In genomic region chr21:15034126-15034848, GRCh38 we compare ENCODE assay signal across 14 cellular contexts. TPM values are rescaled to one million over a fixed set of nuclear protein-coding genes. Genes with fewer than 3 reads are reported as not detected.
A peak's percentile ranks its signal among the peaks of the same experiment; 100 is the strongest.
DNase-seq lines count a peak whose midpoint lies in the region; ATAC-seq and TF ChIP-seq lines count a peak whose summit lies in the region.
"Had no signal": no experiment of that assay in that cellular context is flagged by ENCODE, and none has a peak within 500 bp of the region (broad histone marks: within the 10 kb centered on the region; RNA-seq: fewer than 3 reads in every experiment).

No MANE protein-coding gene starts in this region.

- H3K27me3 ChIP-seq in foreskin keratinocyte (no peaks in the 10 kb centered on the region), psoas muscle (ENCODE audit: insufficient read depth in 3 of 3, low read length in 2 of 3) (no peaks in the 10 kb centered on the region)
- H3K27me3 ChIP-seq: colonic mucosa, heart right ventricle, thyroid gland had no signal

- H3K4me1 Mint-ChIP-seq in activated naive CD4-positive, alpha-beta T cell treated with anti-CD3 and anti-CD28 coated beads, Interleukin-2, amount 50 U/mL, for 24 hours = peaks cover 64% of the 10 kb centered on the region
- peaks cover 11% of the 10 kb centered on the region for H3K4me1 Mint-ChIP-seq in activated T-helper 17 cell treated with anti-CD3 and anti-CD28 coated beads, Interleukin-2, amount 50 U/mL, for 72 hours

- peaks cover 15% of the 10 kb centered on the region for H3K36me3 Mint-ChIP-seq in activated naive CD4-positive, alpha-beta T cell treated with anti-CD3 and anti-CD28 coated beads, Interleukin-2, amount 50 U/mL, for 24 hours
- no peaks in the 10 kb centered on the region for H3K36me3 Mint-ChIP-seq in activated T-helper 17 cell treated with anti-CD3 and anti-CD28 coated beads, Interleukin-2, amount 50 U/mL, for 72 hours (ENCODE audit: low read depth)

- TF ChIP-seq CTCF in foreskin keratinocyte (conservative IDR thresholded peaks at IDR 0.05) (peak; percentile 22), psoas muscle (IDR thresholded peaks at IDR 0.05) (no peak), coronary artery (IDR thresholded peaks at IDR 0.05) (no peak)

- WGBS in psoas muscle, 3 donors = 23 to 34% (median 28%) methylated on average over 2 of the region's 2 CpGs

- no peak overlapping the region for H3K27ac ChIP-seq in foreskin keratinocyte
- H3K27ac ChIP-seq in psoas muscle = no peak overlapping the region
- no peak overlapping the region for H3K27ac ChIP-seq in coronary artery
- H3K27ac ChIP-seq: colonic mucosa, heart right ventricle, thyroid gland had no signal

- intact Hi-C loops in psoas muscle (cut with DNase I) = loop anchor here in 1 of 2 donors (1.0 kb wide), 1 partner anchor 28 kb away; no protein-coding TSS in a partner anchor

- no peak for DNase-seq in activated naive CD4-positive, alpha-beta T cell treated with anti-CD3 and anti-CD28 coated beads, Interleukin-2, amount 50 U/mL, for 16 hours
- peak in 1 of 2 donors; percentile 19 for DNase-seq in foreskin keratinocyte
- peak; percentile 43 for DNase-seq in stromal cell of bone marrow (ENCODE audit: low read depth)
- no peak for DNase-seq in psoas muscle
- no peak for DNase-seq in coronary artery (ENCODE audit: low spot score)
- DNase-seq: colonic mucosa, heart right ventricle, thyroid gland had no signal

- peaks cover 4% of the 10 kb centered on the region for H3K9me3 Mint-ChIP-seq in activated naive CD4-positive, alpha-beta T cell treated with anti-CD3 and anti-CD28 coated beads, Interleukin-2, amount 50 U/mL, for 24 hours
- H3K9me3 Mint-ChIP-seq in activated T-helper 17 cell treated with anti-CD3 and anti-CD28 coated beads, Interleukin-2, amount 50 U/mL, for 72 hours = no peaks in the 10 kb centered on the region
- H3K9me3 Mint-ChIP-seq: memory B cell had no signal

- H3K4me3 Mint-ChIP-seq in activated naive CD4-positive, alpha-beta T cell treated with anti-CD3 and anti-CD28 coated beads, Interleukin-2, amount 50 U/mL, for 24 hours = peak overlapping the region; percentile 43
- peak overlapping the region; percentile 52 for H3K4me3 Mint-ChIP-seq in activated T-helper 17 cell treated with anti-CD3 and anti-CD28 coated beads, Interleukin-2, amount 50 U/mL, for 72 hours
- H3K4me3 Mint-ChIP-seq: CD14-positive monocyte, memory B cell had no signal

- ATAC-seq in activated T-helper 17 cell treated with anti-CD3 and anti-CD28 coated beads, Interleukin-2, amount 50 U/mL, for 72 hours (replicated peaks) = peak; percentile 60
- ATAC-seq in foreskin keratinocyte (peak; percentile 34), HG02981 (IDR thresholded peaks at IDR 0.05; ENCODE audit: unreplicated experiment) (no peak), psoas muscle (no peak)
- ATAC-seq: heart right ventricle had no signal

- no peaks in the 10 kb centered on the region for H3K27me3 Mint-ChIP-seq in activated naive CD4-positive, alpha-beta T cell treated with anti-CD3 and anti-CD28 coated beads, Interleukin-2, amount 50 U/mL, for 24 hours
- no peaks in the 10 kb centered on the region for H3K27me3 Mint-ChIP-seq in activated T-helper 17 cell treated with anti-CD3 and anti-CD28 coated beads, Interleukin-2, amount 50 U/mL, for 72 hours
- H3K27me3 Mint-ChIP-seq: memory B cell had no signal

- H3K4me1 ChIP-seq in foreskin keratinocyte = peaks cover 15% of the 10 kb centered on the region
- H3K4me1 ChIP-seq in psoas muscle = peaks cover 30% of the 10 kb centered on the region
- H3K4me1 ChIP-seq: colonic mucosa, HAP-1 had no signal

- H3K36me3 ChIP-seq in psoas muscle (ENCODE audit: insufficient read depth in 1 of 2, low read depth in 1 of 2) = peaks cover 0 to 4% of the 10 kb centered on the region in 2 donors
- H3K36me3 ChIP-seq: colonic mucosa, HAP-1, thyroid gland had no signal

- peak overlapping the region; percentile 94 for H3K27ac Mint-ChIP-seq in activated naive CD4-positive, alpha-beta T cell treated with anti-CD3 and anti-CD28 coated beads, Interleukin-2, amount 50 U/mL, for 24 hours
- H3K27ac Mint-ChIP-seq in activated T-helper 17 cell treated with anti-CD3 and anti-CD28 coated beads, Interleukin-2, amount 50 U/mL, for 72 hours = peak overlapping the region; percentile 75
- H3K27ac Mint-ChIP-seq: CD14-positive monocyte, memory B cell had no signal

- H3K9me3 ChIP-seq in psoas muscle = no peaks in the 10 kb centered on the region
- H3K9me3 ChIP-seq: colonic mucosa, HAP-1, heart right ventricle, thyroid gland had no signal

- H3K4me3 ChIP-seq in psoas muscle (no peak overlapping the region), coronary artery (no peak overlapping the region)
- H3K4me3 ChIP-seq: colonic mucosa, HAP-1, heart right ventricle, thyroid gland had no signal

RNA-seq across cellular contexts. Expression of gene NRIP1, which starts 30.5 kb away (rescaled TPM):
- total RNA-seq in activated T-helper 17 cell treated with anti-CD3 and anti-CD28 coated beads, Interleukin-2, amount 50 U/mL, for 72 hours = 1 to 10 TPM; 6.9 to 7.6 TPM
- 28.4 and 41.9 TPM in 2 replicates for total RNA-seq in foreskin keratinocyte
- 3.5 and 4.5 TPM in 2 replicates for polyA plus RNA-seq in foreskin keratinocyte
- 100 to 1,000 TPM in 1 of 4 donors, 10 to 100 TPM in 3; 42.8 to 137 (median 58.9) TPM for total RNA-seq in psoas muscle
- polyA plus RNA-seq in psoas muscle = 10 to 100 TPM; 12.1 to 30.3 (median 14.6) TPM

Comparison
In these comparisons a context has a peak if more than half of its experiments do, and no peak if none do; other contexts are left out.
1. ATAC-seq: peak in activated T-helper 17 cell treated with anti-CD3 and anti-CD28 coated beads, Interleukin-2, amount 50 U/mL, for 72 hours (single experiment) and foreskin keratinocyte (single experiment); none in HG02981 (single experiment) and psoas muscle (0 of 4).